Comparison of ENCODE assay signal across 13 cellular contexts in genomic region chr2:189337648-189338047, GRCh38.
A peak's percentile ranks its signal among the peaks of the same experiment; 100 is the strongest.
DNase-seq lines count a peak whose midpoint lies in the region; ATAC-seq, FAIRE-seq and TF ChIP-seq lines count a peak whose summit lies in the region.
"Had no signal": no experiment of that assay in that cellular context is flagged by ENCODE, and none has a peak within 500 bp of the region (broad histone marks: within the 10 kb centered on the region; RNA-seq: fewer than 3 reads in every experiment).

No MANE protein-coding gene starts in this region.

- H3K4me3 ChIP-seq in epithelial cell of esophagus (ENCODE audit: low read length) (no peak overlapping the region), lower lobe of right lung (no peak overlapping the region), vagina (no peak overlapping the region), testis (no peak overlapping the region)

- no peaks in the 10 kb centered on the region for H3K4me1 ChIP-seq in lower lobe of right lung
- peaks cover 5% of the 10 kb centered on the region for H3K4me1 ChIP-seq in vagina
- H3K4me1 ChIP-seq in testis, result peaks cover 5% of the 10 kb centered on the region

- H3K27me3 ChIP-seq in lower lobe of right lung (ENCODE audit: low read depth), result no peaks in the 10 kb centered on the region
- H3K27me3 ChIP-seq in vagina, result no peaks in the 10 kb centered on the region
- H3K27me3 ChIP-seq in testis, result no peaks in the 10 kb centered on the region

- intact Hi-C loops in lower lobe of right lung (cut with DNase I), result no loop called here
- intact Hi-C loops in vagina (cut with DNase I), result no loop called here
- intact Hi-C loops in testis (cut with DNase I; ENCODE audit: low total_unique reads), result no loop called here

- peak; percentile 35 to 47 for ATAC-seq in lower lobe of right lung
- ATAC-seq: activated CD8-positive, alpha-beta T cell treated with anti-CD3 and anti-CD28 coated beads for 36 hours had no signal

- H3K9me3 ChIP-seq in lower lobe of right lung, result peaks cover 8% of the 10 kb centered on the region
- no peaks in the 10 kb centered on the region for H3K9me3 ChIP-seq in vagina
- H3K9me3 ChIP-seq in testis, result no peaks in the 10 kb centered on the region

- peak; percentile 91 for DNase-seq in LHCN-M2 (ENCODE audit: low read depth)
- peak; percentile 52 for DNase-seq in epithelial cell of esophagus (ENCODE audit: low read depth)
- no peak for DNase-seq in lower lobe of right lung
- no peak for DNase-seq in vagina (ENCODE audit: extremely low spot score in 2 of 2)
- no peak for DNase-seq in RCC 7860 (ENCODE audit: low spot score)
- DNase-seq in DMS79 treated with DMSO at 0.1 percent for 48 hours (lab: John Stamatoyannopoulos, UW), result no peak
- DNase-seq in testis, result no peak
- DNase-seq: activated CD8-positive, alpha-beta T cell treated with anti-CD3 and anti-CD28 coated beads for 36 hours; activated effector memory CD4-positive, alpha-beta T cell treated with anti-CD3 and anti-CD28 coated beads, Interleukin-2, amount 50 U/mL, for 16 hours; caudate nucleus; immature natural killer cell; NCI-H1436 treated with DMSO at 0.1 percent for 48 hours; NCI-H526 treated with DMSO at 0.1 percent for 48 hours had no signal

- FAIRE-seq in RCC 7860 (lab: Jason Lieb, UNC), result no peak

- no peak for TF ChIP-seq CTCF in epithelial cell of esophagus (IDR thresholded peaks at IDR 0.05; ENCODE audit: insufficient read depth, low read depth, low read length, missing control alignments)
- no peak for TF ChIP-seq CTCF in lower lobe of right lung (IDR thresholded peaks at IDR 0.05)
- no peak for TF ChIP-seq CTCF in vagina (IDR thresholded peaks at IDR 0.05)
- TF ChIP-seq CTCF in testis (IDR thresholded peaks at IDR 0.05), result no peak

- H3K36me3 ChIP-seq in lower lobe of right lung (no peaks in the 10 kb centered on the region), vagina (no peaks in the 10 kb centered on the region), testis (ENCODE audit: low read depth, missing control alignments) (no peaks in the 10 kb centered on the region)

- 34 to 58% methylated on average over 1 of the region's 1 CpG for WGBS in testis, 2 donors

- no peak for TF ChIP-seq POLR2A in vagina (IDR thresholded peaks at IDR 0.05)
- TF ChIP-seq POLR2A in testis (IDR thresholded peaks at IDR 0.05), result no peak

- H3K27ac ChIP-seq in lower lobe of right lung (no peak overlapping the region), vagina (peak overlapping the region; percentile 69), testis (no peak overlapping the region)

Comparison
In these comparisons a context has a peak if more than half of its experiments do, and no peak if none do; other contexts are left out.
1. DNase-seq: peak in LHCN-M2 (single experiment) and epithelial cell of esophagus (single experiment); none in lower lobe of right lung (single experiment), vagina (0 of 2), RCC 7860 (single experiment), DMS79 treated with DMSO at 0.1 percent for 48 hours (single experiment) and testis (single experiment).